In genomic region chr5:149456597-149457392, GRCh38 we compare ENCODE assay signal across 1 cellular context.
TF ChIP-seq lines count a peak whose summit lies in the region.

No MANE protein-coding gene starts in this region.

TF ChIP-seq in HEK293, 187 proteins besides CTCF, POLR2A, EP300 and RAD21 (continued from another document):
- TF ChIP-seq ZNF513 (tag by site-specific recombination; IDR thresholded peaks at IDR 0.05), result no peak
